ENCODE assay signal across 1 cellular context in genomic region chr1:184865831-184866230, GRCh38.
TF ChIP-seq lines count a peak whose summit lies in the region.

No MANE protein-coding gene starts in this region.

TF ChIP-seq in GM12878, 131 proteins besides CTCF, POLR2A, EP300 and RAD21 (continued from another document):
- TF ChIP-seq MLLT1 (IDR thresholded peaks at IDR 0.05): no peak
- no peak for TF ChIP-seq ZZZ3 (IDR thresholded peaks at IDR 0.05; ENCODE audit: control insufficient read depth, insufficient read length, low read depth)
- no peak for TF ChIP-seq POLR2AphosphoS5 (IDR thresholded peaks at IDR 0.05; ENCODE audit: low read length)
- no peak for TF ChIP-seq CREB1 (IDR thresholded peaks at IDR 0.05; ENCODE audit: low read depth)
- no peak for TF ChIP-seq MAX (IDR thresholded peaks at IDR 0.05; ENCODE audit: low read depth, low read length)
- no peak for TF ChIP-seq TCF3 (IDR thresholded peaks at IDR 0.05; ENCODE audit: borderline replicate concordance, insufficient read depth, low read depth, low read length)
- TF ChIP-seq ZNF687 (IDR thresholded peaks at IDR 0.05): no peak
- no peak for TF ChIP-seq SMC3 (IDR thresholded peaks at IDR 0.05; ENCODE audit: borderline replicate concordance, low read length)
